In the genomic region with DNA sequence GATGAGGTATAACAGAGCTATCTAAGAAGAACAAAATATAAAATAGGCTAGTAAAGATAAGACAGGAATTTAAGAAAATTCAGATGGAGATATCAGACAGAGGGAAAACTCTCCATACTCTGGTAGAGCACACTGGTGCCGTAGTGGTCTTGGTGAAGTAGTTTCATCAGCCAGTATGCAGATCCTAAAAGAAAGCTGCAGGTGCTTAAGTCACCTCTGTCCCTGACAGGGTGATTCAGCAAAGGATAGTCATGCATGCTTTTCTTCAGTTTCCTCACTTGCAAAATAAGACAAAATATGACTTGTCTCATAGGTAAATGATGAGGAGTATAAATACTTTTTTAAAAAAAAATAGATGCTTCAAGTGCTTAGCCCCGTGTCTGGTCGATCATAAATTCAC, we compare ENCODE assay signal across 28 cellular contexts.
"Had no signal": no experiment of that assay in that cellular context is flagged by ENCODE, and none has a peak within 500 bp of the region (broad histone marks: within the 10 kb centered on the region; RNA-seq: fewer than 3 reads in every experiment).

No MANE protein-coding gene starts in this region.

- H3K27ac ChIP-seq: esophagus muscularis mucosa, foreskin keratinocyte, gastroesophageal sphincter, lower lobe of right lung, parathyroid adenoma, right atrium auricular region, stomach, thyroid gland, vagina had no signal

- H3K27me3 Mint-ChIP-seq: memory B cell; natural killer cell treated with Interleukin-12 subunit alpha and Interleukin-12 subunit beta and Interleukin-15 and Interleukin-18, amount 100 ng/mL, for 72 hours; progenitor cell of endocrine pancreas had no signal

- H2AFZ ChIP-seq: parathyroid adenoma had no signal

- H3K27ac Mint-ChIP-seq: immature natural killer cell; memory B cell; naive B cell; natural killer cell treated with Interleukin-12 subunit alpha and Interleukin-12 subunit beta and Interleukin-15 and Interleukin-18, amount 100 ng/mL, for 72 hours; progenitor cell of endocrine pancreas; stimulated activated effector memory CD8-positive, alpha-beta T cell treated with anti-CD3 and anti-CD28 coated beads, Interleukin-12 subunit alpha, Interleukin-12 subunit beta, amount 100 ng/mL, for 72 hours had no signal

- H3K79me2 ChIP-seq: parathyroid adenoma had no signal

- DNase-seq: cortex of kidney; hypothalamus; immature natural killer cell; islet precursor cell; kidney glomerular epithelial cell; left ventricle myocardium superior; lower lobe of right lung; mucosa of descending colon; naive B cell; stimulated activated CD4-positive, alpha-beta T cell treated with anti-CD3 and anti-CD28 coated beads, Interleukin-2, amount 100 ng/mL, for 24 hours; stimulated activated CD4-positive, alpha-beta T cell treated with anti-CD3 and anti-CD28 coated beads, Interleukin-4, amount 100 ng/mL, for 24 hours; stimulated activated naive CD4-positive, alpha-beta T cell treated with Interleukin-2 at 50 U/mL for 16 hours; stomach; thyroid gland; trophoblast cell had no signal

- H3K4me3 ChIP-seq: esophagus muscularis mucosa, gastroesophageal sphincter, lower lobe of right lung, mucosa of descending colon, right atrium auricular region, stomach, thyroid gland, vagina had no signal

- H3K4me1 ChIP-seq: esophagus muscularis mucosa, gastroesophageal sphincter, lower lobe of right lung, parathyroid adenoma, right atrium auricular region, stomach, thyroid gland, vagina had no signal

- H3K4me3 Mint-ChIP-seq: immature natural killer cell; memory B cell; mesothelial cell of epicardium; naive B cell; natural killer cell treated with Interleukin-12 subunit alpha and Interleukin-12 subunit beta and Interleukin-15 and Interleukin-18, amount 100 ng/mL, for 72 hours; neural crest cell; stimulated activated effector memory CD8-positive, alpha-beta T cell treated with anti-CD3 and anti-CD28 coated beads, Interleukin-12 subunit alpha, Interleukin-12 subunit beta, amount 100 ng/mL, for 72 hours had no signal

- ATAC-seq: gastroesophageal sphincter; left ventricle myocardium superior; lower lobe of right lung; mucosa of descending colon; natural killer cell treated with Interleukin-12 subunit alpha and Interleukin-12 subunit beta and Interleukin-15 and Interleukin-18, amount 100 ng/mL, for 72 hours; sciatic nerve; stimulated activated effector memory CD8-positive, alpha-beta T cell treated with anti-CD3 and anti-CD28 coated beads, Interleukin-12 subunit alpha, Interleukin-12 subunit beta, amount 100 ng/mL, for 72 hours had no signal

- H3K9me3 ChIP-seq: esophagus muscularis mucosa, gastroesophageal sphincter, lower lobe of right lung, mucosa of descending colon, right atrium auricular region, stomach, thyroid gland, vagina had no signal

- H3K27me3 ChIP-seq: esophagus muscularis mucosa, foreskin keratinocyte, gastroesophageal sphincter, right atrium auricular region, stomach, thyroid gland, vagina had no signal

- H3K4me1 Mint-ChIP-seq: immature natural killer cell; memory B cell; naive B cell; stimulated activated effector memory CD8-positive, alpha-beta T cell treated with anti-CD3 and anti-CD28 coated beads, Interleukin-12 subunit alpha, Interleukin-12 subunit beta, amount 100 ng/mL, for 72 hours had no signal

- H3K36me3 Mint-ChIP-seq: immature natural killer cell; memory B cell; naive B cell; natural killer cell treated with Interleukin-12 subunit alpha and Interleukin-12 subunit beta and Interleukin-15 and Interleukin-18, amount 100 ng/mL, for 72 hours; stimulated activated effector memory CD8-positive, alpha-beta T cell treated with anti-CD3 and anti-CD28 coated beads, Interleukin-12 subunit alpha, Interleukin-12 subunit beta, amount 100 ng/mL, for 72 hours had no signal

- H3K9ac ChIP-seq: parathyroid adenoma had no signal

- H3K36me3 ChIP-seq: esophagus muscularis mucosa, gastroesophageal sphincter, lower lobe of right lung, right atrium auricular region, stomach, thyroid gland, vagina had no signal
